Comparison of ENCODE assay signal across 10 cellular contexts in genomic region chr17:81834831-81835267, GRCh38. TPM values are rescaled to one million over a fixed set of nuclear protein-coding genes. Genes with fewer than 3 reads are reported as not detected.
A peak's percentile ranks its signal among the peaks of the same experiment; 100 is the strongest.
DNase-seq lines count a peak whose midpoint lies in the region; ATAC-seq and TF ChIP-seq lines count a peak whose summit lies in the region.
"Had no signal": no experiment of that assay in that cellular context is flagged by ENCODE, and none has a peak within 500 bp of the region (broad histone marks: within the 10 kb centered on the region; RNA-seq: fewer than 3 reads in every experiment).

PPP1R27 (minus strand) TSS chr17:81835050; CDS start chr17:81834953, 97 bp downstream.

- peak within 1 kb of the TSS; percentile 70 for H2AFZ ChIP-seq in ACC112 (ENCODE audit: low read length, unreplicated experiment)
- H2AFZ ChIP-seq in mammary epithelial cell (ENCODE audit: low read depth, low read length), result peak within 1 kb of the TSS; percentile 88

- in situ Hi-C loops in mammary epithelial cell (cut with MboI; ENCODE audit: low sequenced_read_pairs in 2 of 2), result no loop called here

- dilution Hi-C loops in mammary epithelial cell (cut with HindIII; ENCODE audit: low sequenced_read_pairs), result no loop called here

- H3K9ac ChIP-seq in mammary epithelial cell (ENCODE audit: insufficient read depth, low read length), result no peak within 1 kb of the TSS
- H3K9ac ChIP-seq in mucosa of stomach (ENCODE audit: low read length), result peak within 1 kb of the TSS; percentile 87

- intact Hi-C loops in mammary epithelial cell (cut with micrococcal nuclease) (no loop called here), sciatic nerve (cut with DNase I) (no loop called here)

- no peak for TF ChIP-seq CTCF in mammary epithelial cell (conservative IDR thresholded peaks at IDR 0.05 in 1 of 2, IDR thresholded peaks at IDR 0.05 in 1 of 2; ENCODE audit: extremely low read depth in 1 of 2, insufficient read depth in 1 of 2, low read depth in 1 of 2, low read length in 2 of 2)

- CTCF ChIA-PET in mammary epithelial cell (lab: Charles Lee; ENCODE audit: low non-redundant PET), result no interaction called here

- 95% methylated on average over 15 of the region's 26 CpGs for WGBS in mammary epithelial cell (ENCODE audit: low coverage, missing lambda C conversion rate)

- H4K20me1 ChIP-seq in mammary epithelial cell (ENCODE audit: insufficient read depth, low read length), result no peaks in the 10 kb centered on the region

- no TSS peak for BruUV-seq in mammary epithelial cell (replicated peaks; lab: Mats Ljungman, UMichigan)

- H3K36me3 ChIP-seq in ACC112 (ENCODE audit: insufficient read depth, low read length) (no peaks in the 10 kb centered on the region), mammary epithelial cell (ENCODE audit: insufficient read depth, low read length) (no peaks in the 10 kb centered on the region), mucosa of stomach (ENCODE audit: control insufficient read depth, insufficient read depth, low read length) (no peaks in the 10 kb centered on the region)

- H3K4me2 ChIP-seq in mammary epithelial cell (ENCODE audit: insufficient read depth, low read depth, low read length), result peak within 1 kb of the TSS; percentile 97

- DNase-seq in Jurkat, Clone E6-1 (ENCODE audit: low read depth, low spot score), result no peak
- no peak for DNase-seq in mammary epithelial cell
- no peak for DNase-seq in NCI-H2029 (lab: John Stamatoyannopoulos, UW)
- no peak for DNase-seq in sciatic nerve (ENCODE audit: low spot score)
- no peak for DNase-seq in stimulated activated CD4-positive, alpha-beta T cell treated with anti-CD3 and anti-CD28 coated beads, Interleukin-12 subunit alpha, Interleukin-12 subunit beta, amount 100 ng/mL, for 4 hours
- DNase-seq: NCI-H1048 had no signal

- H3K9me3 ChIP-seq in mammary epithelial cell (replicated peaks; ENCODE audit: insufficient read depth, low read length) (no peaks in the 10 kb centered on the region), mucosa of stomach (ENCODE audit: control insufficient read depth, low read length) (no peaks in the 10 kb centered on the region)

- H3K27ac ChIP-seq in ACC112 (ENCODE audit: low read depth, low read length) (peak within 1 kb of the TSS; percentile 91), mammary epithelial cell (ENCODE audit: insufficient read depth, low read depth, low read length) (peak within 1 kb of the TSS; percentile 82)

- no peaks in the 10 kb centered on the region for H3K27me3 ChIP-seq in ACC112 (ENCODE audit: insufficient read depth, low read length)
- H3K27me3 ChIP-seq in mammary epithelial cell (ENCODE audit: insufficient read depth, low read length), result no peaks in the 10 kb centered on the region
- H3K27me3 ChIP-seq in mucosa of stomach (ENCODE audit: control insufficient read depth, insufficient read depth, low read length), result no peaks in the 10 kb centered on the region

- H3K4me3 ChIP-seq in ACC112 (ENCODE audit: low read depth, low read length) (peak within 1 kb of the TSS; percentile 98), mammary epithelial cell (replicated peaks in 1 of 3; ENCODE audit: insufficient read depth in 1 of 3, low read depth in 2 of 3, low read length in 3 of 3) (peak within 1 kb of the TSS; percentile 71 to 81 (median 81)), mucosa of stomach (ENCODE audit: low read length) (peak within 1 kb of the TSS; percentile 74)
- H3K4me3 ChIP-seq in Jurkat, Clone E6-1 (ENCODE audit: low read length), result peak within 1 kb of the TSS; percentile 80

- no peak for ATAC-seq in sciatic nerve
- ATAC-seq in GM19455 (IDR thresholded peaks at IDR 0.05; ENCODE audit: unreplicated experiment), result no peak

- H3K4me1 ChIP-seq in ACC112 (ENCODE audit: control insufficient read depth, insufficient read depth, low read length, unreplicated experiment), result peaks cover 11% of the 10 kb centered on the region
- H3K4me1 ChIP-seq in mammary epithelial cell (ENCODE audit: insufficient read depth, low read length), result peaks cover 18% of the 10 kb centered on the region
- H3K4me1 ChIP-seq in mucosa of stomach (ENCODE audit: control insufficient read depth, insufficient read depth, low read length), result peaks cover 14% of the 10 kb centered on the region

- H3K79me2 ChIP-seq in ACC112 (ENCODE audit: control insufficient read depth, insufficient read depth, low read length, unreplicated experiment) (peaks cover 6% of the 10 kb centered on the region), mammary epithelial cell (ENCODE audit: insufficient read depth, low read length) (peaks cover 11% of the 10 kb centered on the region)

RNA-seq across cellular contexts. Expression of gene PPP1R27, which starts in this region (rescaled TPM):
- not detected for polyA plus RNA-seq in Jurkat, Clone E6-1 (2012; ENCODE audit: insufficient read depth, insufficient read length)
- total RNA-seq in mammary epithelial cell (1 to 10 TPM in 1 of 2 donors, not detected in 1; 1.5 TPM), sciatic nerve (not detected)
- 0.09 TPM for polyA plus RNA-seq in mammary epithelial cell
- polyA minus RNA-seq in mammary epithelial cell, result not detected
- total RNA-seq: subcutaneous adipose tissue had no signal
